Comparison of ENCODE assay signal across 19 cellular contexts in the genomic region with DNA sequence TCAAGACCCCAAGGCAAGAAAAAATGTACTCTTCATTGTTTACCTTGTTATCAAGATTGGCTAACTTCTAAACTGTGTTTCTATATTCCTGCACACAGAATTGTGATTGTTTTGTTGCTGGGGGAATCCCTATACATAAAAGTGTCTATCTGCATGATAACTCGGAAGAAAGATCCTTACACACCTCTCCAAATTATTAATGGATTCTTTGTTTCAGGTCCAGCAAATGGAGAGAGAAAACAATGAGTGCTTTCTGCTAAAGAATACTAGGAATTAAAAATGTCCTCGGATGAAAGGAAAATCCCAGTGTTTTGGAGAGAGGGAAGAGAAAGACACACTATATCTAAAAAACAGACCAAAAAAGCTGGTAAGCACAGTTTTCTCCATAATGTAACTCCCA. TPM values are rescaled to one million over a fixed set of nuclear protein-coding genes. Genes with fewer than 3 reads are reported as not detected.
DNase-seq lines count a peak whose midpoint lies in the region; ATAC-seq and TF ChIP-seq lines count a peak whose summit lies in the region.
"Had no signal": no experiment of that assay in that cellular context is flagged by ENCODE, and none has a peak within 500 bp of the region (broad histone marks: within the 10 kb centered on the region; RNA-seq: fewer than 3 reads in every experiment).

No MANE protein-coding gene starts in this region.

- H3K79me2 ChIP-seq in mammary epithelial cell (ENCODE audit: insufficient read depth, low read length), result no peaks in the 10 kb centered on the region

- dilution Hi-C loops in mammary epithelial cell (cut with HindIII; ENCODE audit: low sequenced_read_pairs), result no loop called here

- no peak for ATAC-seq in GM19397 (IDR thresholded peaks at IDR 0.05; ENCODE audit: unreplicated experiment)
- ATAC-seq: A549 had no signal

- no peaks in the 10 kb centered on the region for H4K20me1 ChIP-seq in mammary epithelial cell (ENCODE audit: insufficient read depth, low read length)
- H4K20me1 ChIP-seq: BLaER1 had no signal

- H3K4me1 ChIP-seq in mammary epithelial cell (ENCODE audit: insufficient read depth, low read length) (peaks cover 5% of the 10 kb centered on the region), breast epithelium (no peaks in the 10 kb centered on the region), SJCRH30 (no peaks in the 10 kb centered on the region)
- H3K4me1 ChIP-seq: A549, BE2C, Caco-2 had no signal

- H3K27me3 ChIP-seq in mammary epithelial cell (ENCODE audit: insufficient read depth, low read length) (no peaks in the 10 kb centered on the region), breast epithelium (no peaks in the 10 kb centered on the region), SJCRH30 (no peaks in the 10 kb centered on the region)
- H3K27me3 ChIP-seq: BE2C, BLaER1 had no signal

- no peak overlapping the region for H3K27ac ChIP-seq in mammary epithelial cell (ENCODE audit: insufficient read depth, low read depth, low read length)
- peak overlapping the region in 1 of 2 donors; percentile 31 for H3K27ac ChIP-seq in breast epithelium
- H3K27ac ChIP-seq in SJCRH30, result no peak overlapping the region
- H3K27ac ChIP-seq: 22Rv1, A549, BLaER1 had no signal

- BruUV-seq in mammary epithelial cell (replicated peaks; lab: Mats Ljungman, UMichigan), result no TSS peak

- intact Hi-C loops in mammary epithelial cell (cut with micrococcal nuclease) (no loop called here), breast epithelium (cut with DNase I; ENCODE audit: low total_unique reads) (no loop called here)

- TF ChIP-seq CTCF in mammary epithelial cell (conservative IDR thresholded peaks at IDR 0.05 in 1 of 2, IDR thresholded peaks at IDR 0.05 in 1 of 2; ENCODE audit: extremely low read depth in 1 of 2, insufficient read depth in 1 of 2, low read depth in 1 of 2, low read length in 2 of 2), result no peak
- TF ChIP-seq CTCF in breast epithelium (IDR thresholded peaks at IDR 0.05), result no peak

- WGBS in mammary epithelial cell (ENCODE audit: low coverage, missing lambda C conversion rate), result 4% methylated on average over 2 of the region's 2 CpGs

- H3K9me3 ChIP-seq in mammary epithelial cell (replicated peaks; ENCODE audit: insufficient read depth, low read length) (no peaks in the 10 kb centered on the region), breast epithelium (peaks cover 0 to 7% of the 10 kb centered on the region in 2 donors), SJCRH30 (replicated peaks) (peaks cover 3% of the 10 kb centered on the region; the same call in 1 of the 2 replicates)
- H3K9me3 ChIP-seq: A549, BE2C, Caco-2 had no signal

- H3K4me3 ChIP-seq in mammary epithelial cell (replicated peaks in 1 of 3; ENCODE audit: insufficient read depth in 1 of 3, low read depth in 2 of 3, low read length in 3 of 3), result no peak overlapping the region
- no peak overlapping the region for H3K4me3 ChIP-seq in breast epithelium
- no peak overlapping the region for H3K4me3 ChIP-seq in SJCRH30
- H3K4me3 ChIP-seq: A549, BLaER1 had no signal

- H3K4me2 ChIP-seq in mammary epithelial cell (ENCODE audit: insufficient read depth, low read depth, low read length), result no peak overlapping the region
- H3K4me2 ChIP-seq: A549, BLaER1 had no signal

- no peak for DNase-seq in mammary epithelial cell
- no peak for DNase-seq in breast epithelium (ENCODE audit: low spot score in 2 of 2)
- DNase-seq in SK-MEL-5 (ENCODE audit: low read depth, low spot score), result peak; percentile 85
- DNase-seq in SJCRH30, result no peak
- DNase-seq: BE2C; C1 segment of cervical spinal cord; Caco-2; Calu3; CD4-positive, alpha-beta memory T cell; CD4-positive, CD25-positive, alpha-beta regulatory T cell; CD8-positive, alpha-beta memory T cell; DMS79 treated with DMSO at 0.1 percent for 48 hours; GF-D8 had no signal

- CTCF ChIA-PET in mammary epithelial cell (lab: Charles Lee; ENCODE audit: low non-redundant PET), result no interaction called here

- H3K9ac ChIP-seq in mammary epithelial cell (ENCODE audit: insufficient read depth, low read length), result no peak overlapping the region
- H3K9ac ChIP-seq: BLaER1 had no signal

- in situ Hi-C loops in mammary epithelial cell (cut with MboI; ENCODE audit: low sequenced_read_pairs in 2 of 2) (no loop called here), SK-MEL-5 (cut with HindIII; ENCODE audit: low pct_unique_long_range_greater_than_20kb, low sequenced_read_pairs) (no loop called here)

- H3K36me3 ChIP-seq in mammary epithelial cell (ENCODE audit: insufficient read depth, low read length), result no peaks in the 10 kb centered on the region
- no peaks in the 10 kb centered on the region for H3K36me3 ChIP-seq in breast epithelium
- no peaks in the 10 kb centered on the region for H3K36me3 ChIP-seq in SJCRH30
- H3K36me3 ChIP-seq: BE2C had no signal

- TF ChIP-seq POLR2A in breast epithelium (IDR thresholded peaks at IDR 0.05), result no peak

- peak overlapping the region; percentile 1 for H2AFZ ChIP-seq in mammary epithelial cell (ENCODE audit: low read depth, low read length)

RNA-seq across cellular contexts. Expression of gene DAPL1, which starts 6.2 kb away (rescaled TPM):
- total RNA-seq in mammary epithelial cell, result 1 to 10 TPM; 1.2 to 1.6 TPM
- polyA plus RNA-seq in mammary epithelial cell, result 5.2 TPM
- not detected for polyA minus RNA-seq in mammary epithelial cell
- not detected for total RNA-seq in breast epithelium
- total RNA-seq in SK-MEL-5 (2014; rRNA removed; shearing (Covaris generic)), result 0.69 and 1.9 TPM in 2 replicates
- polyA plus RNA-seq in SK-MEL-5 (2015; cell fraction: cytosol; rRNA removed), result 2.5 TPM in 1 of 2 replicates, not detected in the other
- not detected in 2 replicates for polyA plus RNA-seq in SK-MEL-5 (2015; cell fraction: nucleus; rRNA removed)
- not detected in 2 replicates for total RNA-seq in SJCRH30 (2014; rRNA removed; shearing (Covaris generic))
- total RNA-seq: A172; Caco-2; Calu3; CD4-positive, alpha-beta memory T cell; CD4-positive, CD25-positive, alpha-beta regulatory T cell; CD8-positive, alpha-beta memory T cell had no signal
- polyA plus RNA-seq: A549; CD14-positive monocyte; CD4-positive, alpha-beta memory T cell; CD4-positive, CD25-positive, alpha-beta regulatory T cell; CD8-positive, alpha-beta memory T cell had no signal
